Comparison of ENCODE assay signal across 1 cellular context in genomic region chr16:87829123-87829980, GRCh38.
TF ChIP-seq lines count a peak whose summit lies in the region.

No MANE protein-coding gene starts in this region.

TF ChIP-seq in HepG2, 621 proteins besides CTCF, POLR2A, EP300 and RAD21 (continued from another document):
- no peak for TF ChIP-seq TFAP4 (IDR thresholded peaks at IDR 0.05; ENCODE audit: borderline replicate concordance, low read depth)
- no peak for TF ChIP-seq IRF1 (CRISPR knock-in tag; IDR thresholded peaks at IDR 0.05; ENCODE audit: low read depth)
- TF ChIP-seq ZNF205 (CRISPR knock-in tag; IDR thresholded peaks at IDR 0.05), result no peak
- no peak for TF ChIP-seq RNF2 (conservative IDR thresholded peaks at IDR 0.05; ENCODE audit: low read depth)
- no peak for TF ChIP-seq ZNF547 (CRISPR knock-in tag; IDR thresholded peaks at IDR 0.05)
- TF ChIP-seq MAFF (IDR thresholded peaks at IDR 0.05; ENCODE audit: low read depth, low read length), result no peak
- TF ChIP-seq ZBTB40 (IDR thresholded peaks at IDR 0.05), result no peak
- no peak for TF ChIP-seq ZBTB40 (CRISPR knock-in tag; IDR thresholded peaks at IDR 0.05)
- TF ChIP-seq KDM2A (CRISPR knock-in tag; IDR thresholded peaks at IDR 0.05; ENCODE audit: borderline replicate concordance, low read depth), result 0 out of 2 replicates have a peak, but pooled peaks have one; percentile 40
- no peak for TF ChIP-seq JUND (CRISPR knock-in tag; IDR thresholded peaks at IDR 0.05)
- no peak for TF ChIP-seq ZNF710 (CRISPR knock-in tag; IDR thresholded peaks at IDR 0.05; ENCODE audit: borderline replicate concordance)
- TF ChIP-seq PHF21A (CRISPR knock-in tag; IDR thresholded peaks at IDR 0.05), result no peak
- TF ChIP-seq ARID3A (IDR thresholded peaks at IDR 0.05; ENCODE audit: low read depth, low read length), result no peak
- TF ChIP-seq ZSCAN5A (CRISPR knock-in tag; IDR thresholded peaks at IDR 0.05; ENCODE audit: borderline replicate concordance), result no peak
- no peak for TF ChIP-seq ZNF276 (CRISPR knock-in tag; IDR thresholded peaks at IDR 0.05; ENCODE audit: low read depth)
- no peak for TF ChIP-seq CCAR2 (optimal IDR thresholded peaks at IDR 0.05; ENCODE audit: low read depth, low read length)
- no peak for TF ChIP-seq ZBTB42 (CRISPR knock-in tag; IDR thresholded peaks at IDR 0.05)
- no peak for TF ChIP-seq RFXANK (CRISPR knock-in tag; IDR thresholded peaks at IDR 0.05)
- no peak; the same call in 1 of the 2 replicates for TF ChIP-seq ZBTB38 (CRISPR knock-in tag; IDR thresholded peaks at IDR 0.05)
- peak; percentile 46 for TF ChIP-seq ZSCAN25 (CRISPR knock-in tag; IDR thresholded peaks at IDR 0.05)
- no peak for TF ChIP-seq DMAP1 (CRISPR knock-in tag; IDR thresholded peaks at IDR 0.05)
- no peak for TF ChIP-seq HHEX (CRISPR knock-in tag; IDR thresholded peaks at IDR 0.05)
- no peak for TF ChIP-seq CREB1 (IDR thresholded peaks at IDR 0.05)
- TF ChIP-seq CREB1 (CRISPR knock-in tag; IDR thresholded peaks at IDR 0.05), result no peak
- TF ChIP-seq PTBP1 (IDR thresholded peaks at IDR 0.05; ENCODE audit: low read depth, low read length, poor library complexity, severe bottlenecking), result peak; percentile 63
- 0 out of 2 replicates have a peak, but pooled peaks have one; percentile 27 for TF ChIP-seq HBP1 (CRISPR knock-in tag; IDR thresholded peaks at IDR 0.05; ENCODE audit: low read depth)
TF ChIP-seq in HepG2: peak in this region for 18.
